ENCODE assay signal across 18 cellular contexts in the genomic region with DNA sequence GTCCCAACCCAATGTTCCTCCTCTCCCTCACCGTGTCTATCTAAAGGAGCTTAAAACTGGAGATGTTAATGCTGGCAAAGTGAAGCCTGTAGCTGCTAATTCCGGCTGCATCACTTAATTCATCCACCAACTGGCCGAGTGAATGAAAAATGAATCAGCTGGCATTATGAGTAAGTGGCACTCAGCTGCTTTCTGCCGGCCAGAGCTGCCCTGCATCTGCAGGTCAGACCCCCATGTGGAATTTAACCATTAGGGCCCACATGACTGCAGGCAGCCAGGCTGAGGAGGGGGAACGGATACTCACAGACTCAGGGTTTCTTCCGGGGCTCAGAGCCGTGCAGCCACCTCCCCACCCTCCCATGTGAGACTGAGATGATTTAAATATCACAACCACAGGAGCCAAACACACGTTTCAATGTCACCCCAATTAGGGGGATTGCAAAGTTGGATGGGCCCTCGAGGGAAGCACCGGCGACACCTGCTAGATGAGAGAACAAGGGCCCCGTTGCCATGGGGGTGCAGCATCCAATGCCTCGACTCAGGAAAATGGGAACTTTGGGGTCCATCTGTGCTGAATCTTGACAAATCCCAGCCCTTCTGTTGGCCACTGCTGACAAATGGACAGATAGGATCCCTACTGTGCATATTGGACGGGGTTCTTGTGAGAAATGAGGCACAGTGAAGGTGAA.
"Had no signal": no experiment of that assay in that cellular context is flagged by ENCODE, and none has a peak within 500 bp of the region (broad histone marks: within the 10 kb centered on the region; RNA-seq: fewer than 3 reads in every experiment).

No MANE protein-coding gene starts in this region.

- H3K4me1 ChIP-seq: ascending aorta, breast epithelium, heart right ventricle, left ventricle myocardium inferior, pancreas, upper lobe of left lung had no signal

- H3K4me3 ChIP-seq: ascending aorta, breast epithelium, heart right ventricle, left ventricle myocardium inferior, pancreas, SK-N-MC, upper lobe of left lung had no signal

- DNase-seq: activated CD4-positive, alpha-beta T cell treated with anti-CD3 and anti-CD28 coated beads for 48 hours; activated CD4-positive, CD25-positive, alpha-beta regulatory T cell; activated CD8-positive, alpha-beta T cell treated with anti-CD3 and anti-CD28 coated beads for 36 hours; activated effector memory CD4-positive, alpha-beta T cell treated with anti-CD3 and anti-CD28 coated beads, Interleukin-2, amount 50 U/mL, for 16 hours; activated naive CD4-positive, alpha-beta T cell treated with anti-CD3 and anti-CD28 coated beads, Interleukin-2, amount 50 U/mL, for 16 hours; activated T-cell treated with anti-CD3 and anti-CD28 coated beads, Interleukin-2, amount 50 U/mL, for 72 hours; cerebellar nuclear complex; effector CD4-positive, alpha-beta T cell; heart right ventricle; left ventricle myocardium inferior; mammary epithelial cell; naive B cell; pancreas; stimulated activated CD4-positive, alpha-beta T cell treated with anti-CD3 and anti-CD28 coated beads, Interleukin-2, amount 100 ng/mL, for 48 hours; upper lobe of left lung had no signal

- H3K27ac ChIP-seq: ascending aorta, breast epithelium, heart right ventricle, left ventricle myocardium inferior, pancreas, SK-N-MC, upper lobe of left lung had no signal

- ATAC-seq: activated CD8-positive, alpha-beta T cell treated with anti-CD3 and anti-CD28 coated beads for 36 hours; activated T-cell treated with anti-CD3 and anti-CD28 coated beads, Interleukin-2, amount 50 U/mL, for 72 hours; heart right ventricle; pancreas had no signal

- H3K36me3 ChIP-seq: ascending aorta, breast epithelium, heart right ventricle, left ventricle myocardium inferior, pancreas, upper lobe of left lung had no signal

- H3K27me3 ChIP-seq: ascending aorta, breast epithelium, pancreas, upper lobe of left lung had no signal

- FAIRE-seq: pancreas had no signal

- H3K9me3 ChIP-seq: ascending aorta, breast epithelium, heart right ventricle, left ventricle myocardium inferior, pancreas, upper lobe of left lung had no signal
